Comparison of ENCODE assay signal across 10 cellular contexts in genomic region chr3:72270072-72270611, GRCh38.
DNase-seq lines count a peak whose midpoint lies in the region; ATAC-seq and TF ChIP-seq lines count a peak whose summit lies in the region.
"Had no signal": no experiment of that assay in that cellular context is flagged by ENCODE, and none has a peak within 500 bp of the region (broad histone marks: within the 10 kb centered on the region; RNA-seq: fewer than 3 reads in every experiment).

No MANE protein-coding gene starts in this region.

- H3K27ac Mint-ChIP-seq in mesothelial cell of epicardium = peak overlapping the region; percentile 78
- H3K27ac Mint-ChIP-seq: T-cell had no signal

- no peak for TF ChIP-seq CTCF in GM20000 (IDR thresholded peaks at IDR 0.05; ENCODE audit: extremely low read depth, missing control alignments)
- TF ChIP-seq CTCF in coronary artery (IDR thresholded peaks at IDR 0.05) = no peak
- no peak for TF ChIP-seq CTCF in mesothelial cell of epicardium (IDR thresholded peaks at IDR 0.05; ENCODE audit: unreplicated experiment)

- ATAC-seq in GM18520 (IDR thresholded peaks at IDR 0.05; ENCODE audit: unreplicated experiment) = no peak
- ATAC-seq: T-cell had no signal

- H3K4me3 ChIP-seq in coronary artery = no peak overlapping the region

- H3K9me3 Mint-ChIP-seq in mesothelial cell of epicardium = no peaks in the 10 kb centered on the region
- H3K9me3 Mint-ChIP-seq: T-cell had no signal

- H3K27me3 Mint-ChIP-seq in mesothelial cell of epicardium (ENCODE audit: low read depth) = no peaks in the 10 kb centered on the region

- peaks cover 57% of the 10 kb centered on the region for H3K4me1 Mint-ChIP-seq in mesothelial cell of epicardium

- H3K4me3 Mint-ChIP-seq in mesothelial cell of epicardium = no peak overlapping the region

- peak overlapping the region in 1 of 2 donors; percentile 35 for H3K27ac ChIP-seq in coronary artery
- H3K27ac ChIP-seq: neutrophil had no signal

- DNase-seq in GM20000 (ENCODE audit: low spot score) = peak; percentile 25
- peak; percentile 92 for DNase-seq in NOMO-1 treated with dmso at 0.1 percent for 144 hours (lab: John Stamatoyannopoulos, UW; ENCODE audit: unreplicated experiment)
- DNase-seq in coronary artery (ENCODE audit: low spot score) = peak; percentile 97
- no peak for DNase-seq in mesothelial cell of epicardium (ENCODE audit: low spot score in 2 of 2, unreplicated experiment in 2 of 2)
- DNase-seq in middle frontal gyrus (ENCODE audit: extremely low spot score, low spot score) = no peak
- no peak for DNase-seq in NCI-H2227 (lab: John Stamatoyannopoulos, UW; ENCODE audit: unreplicated experiment)
- no peak for DNase-seq in cerebellar cortex (ENCODE audit: low spot score)

- no peaks in the 10 kb centered on the region for H3K36me3 Mint-ChIP-seq in mesothelial cell of epicardium
- H3K36me3 Mint-ChIP-seq: T-cell had no signal

Comparison
In these comparisons a context has a peak if more than half of its experiments do, and no peak if none do; other contexts are left out.
1. DNase-seq: peak in GM20000 (single experiment), NOMO-1 treated with dmso at 0.1 percent for 144 hours (single experiment) and coronary artery (single experiment); none in mesothelial cell of epicardium (0 of 2), middle frontal gyrus (single experiment), NCI-H2227 (single experiment) and cerebellar cortex (single experiment).